Comparison of ENCODE assay signal across 13 cellular contexts in genomic region chr4:128228021-128228571, GRCh38. TPM values are rescaled to one million over a fixed set of nuclear protein-coding genes. Genes with fewer than 3 reads are reported as not detected.
DNase-seq lines count a peak whose midpoint lies in the region; ATAC-seq and TF ChIP-seq lines count a peak whose summit lies in the region.
"Had no signal": no experiment of that assay in that cellular context is flagged by ENCODE, and none has a peak within 500 bp of the region (broad histone marks: within the 10 kb centered on the region; RNA-seq: fewer than 3 reads in every experiment).

No MANE protein-coding gene starts in this region.

- H3K4me1 Mint-ChIP-seq in mesothelial cell of epicardium: peaks cover 37% of the 10 kb centered on the region
- no peaks in the 10 kb centered on the region for H3K4me1 Mint-ChIP-seq in stimulated activated memory B cell treated with anti-CD40 and anti-IgM and Interleukin-4, amounts not matched to agents 10 μg/mL and 1 μg/mL and 100 μg/mL, for 72 hours

- ATAC-seq in GM18907 (IDR thresholded peaks at IDR 0.05; ENCODE audit: unreplicated experiment) (no peak), HG02938 (IDR thresholded peaks at IDR 0.05; ENCODE audit: unreplicated experiment) (no peak)
- ATAC-seq in stimulated activated memory B cell treated with anti-CD40 and anti-IgM and Interleukin-4, amounts not matched to agents 10 μg/mL and 1 μg/mL and 100 μg/mL, for 72 hours: no peak

- DNase-seq in D341Med (ENCODE audit: low spot score): peak; percentile 47
- peak; percentile 4 for DNase-seq in NCI-H146 (lab: John Stamatoyannopoulos, UW)
- DNase-seq in WERI-Rb-1: peak; percentile 72
- DNase-seq in mesothelial cell of epicardium (ENCODE audit: low spot score in 2 of 2, unreplicated experiment in 2 of 2): no peak
- DNase-seq in HK-2 (ENCODE audit: unreplicated experiment): no peak
- DNase-seq: activated CD4-positive, alpha-beta T cell treated with anti-CD3 and anti-CD28 coated beads for 1 hour; activated gamma-delta T cell treated with Interleukin-2 at 50 U/mL for 16 hours; islet precursor cell; posterior cingulate gyrus had no signal

- peaks cover 16% of the 10 kb centered on the region for H3K9me3 Mint-ChIP-seq in mesothelial cell of epicardium
- no peaks in the 10 kb centered on the region for H3K9me3 Mint-ChIP-seq in stimulated activated memory B cell treated with anti-CD40 and anti-IgM and Interleukin-4, amounts not matched to agents 10 μg/mL and 1 μg/mL and 100 μg/mL, for 72 hours

- H3K36me3 Mint-ChIP-seq in mesothelial cell of epicardium: no peaks in the 10 kb centered on the region
- H3K36me3 Mint-ChIP-seq in stimulated activated memory B cell treated with anti-CD40 and anti-IgM and Interleukin-4, amounts not matched to agents 10 μg/mL and 1 μg/mL and 100 μg/mL, for 72 hours: no peaks in the 10 kb centered on the region

- H3K9me3 ChIP-seq in WERI-Rb-1 (ENCODE audit: severe bottlenecking): peaks cover 11% of the 10 kb centered on the region

- no peaks in the 10 kb centered on the region for H3K27me3 Mint-ChIP-seq in mesothelial cell of epicardium (ENCODE audit: low read depth)
- H3K27me3 Mint-ChIP-seq in stimulated activated memory B cell treated with anti-CD40 and anti-IgM and Interleukin-4, amounts not matched to agents 10 μg/mL and 1 μg/mL and 100 μg/mL, for 72 hours: no peaks in the 10 kb centered on the region

- TF ChIP-seq CTCF in WERI-Rb-1 (IDR thresholded peaks at IDR 0.05; ENCODE audit: low read depth, low read length) (no peak), mesothelial cell of epicardium (IDR thresholded peaks at IDR 0.05; ENCODE audit: unreplicated experiment) (no peak)

- H3K27me3 ChIP-seq in WERI-Rb-1 (ENCODE audit: insufficient read depth, low read depth, severe bottlenecking): no peaks in the 10 kb centered on the region

- no peaks in the 10 kb centered on the region for H3K36me3 ChIP-seq in WERI-Rb-1

- H3K4me3 ChIP-seq in WERI-Rb-1 (ENCODE audit: low read depth, low read length): peak overlapping the region; percentile 36

- H3K4me3 Mint-ChIP-seq in mesothelial cell of epicardium: no peak overlapping the region
- no peak overlapping the region for H3K4me3 Mint-ChIP-seq in stimulated activated memory B cell treated with anti-CD40 and anti-IgM and Interleukin-4, amounts not matched to agents 10 μg/mL and 1 μg/mL and 100 μg/mL, for 72 hours

- H3K27ac Mint-ChIP-seq in mesothelial cell of epicardium: peak overlapping the region; percentile 89
- no peak overlapping the region for H3K27ac Mint-ChIP-seq in stimulated activated memory B cell treated with anti-CD40 and anti-IgM and Interleukin-4, amounts not matched to agents 10 μg/mL and 1 μg/mL and 100 μg/mL, for 72 hours

- H3K27ac ChIP-seq in WERI-Rb-1: peak overlapping the region; percentile 98
- H3K27ac ChIP-seq: KMS-11 had no signal

RNA-seq across cellular contexts. Expression of gene PGRMC2, which starts 59.5 kb away (rescaled TPM):
- total RNA-seq in mesothelial cell of epicardium: 57.2 to 63.9 TPM (median 62.9 TPM) in 3 replicates

Comparison
In these comparisons a context has a peak if more than half of its experiments do, and no peak if none do; other contexts are left out.
1. DNase-seq: peak in D341Med (single experiment), NCI-H146 (single experiment) and WERI-Rb-1 (single experiment); none in mesothelial cell of epicardium (0 of 2) and HK-2 (single experiment).